ENCODE assay signal across 10 cellular contexts in the genomic region with DNA sequence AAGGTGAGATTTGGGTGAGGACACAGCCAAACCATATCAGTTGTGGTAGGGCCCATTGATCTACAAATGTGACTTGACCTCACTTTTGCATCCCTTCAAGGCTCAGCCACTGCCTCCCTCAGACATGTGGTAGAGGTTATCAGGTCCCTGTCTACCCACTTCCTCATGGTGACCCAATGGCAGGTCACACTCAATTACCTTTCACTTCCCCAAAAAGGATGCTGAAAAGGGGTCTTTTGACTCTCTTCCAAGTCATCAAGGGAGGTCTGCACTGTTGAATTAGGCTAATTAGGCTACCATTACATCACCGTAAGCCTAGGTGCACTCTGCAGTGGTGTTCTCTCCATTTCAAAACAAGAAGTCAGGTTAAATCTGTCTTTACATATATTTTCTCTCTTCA.
DNase-seq lines count a peak whose midpoint lies in the region; ATAC-seq and TF ChIP-seq lines count a peak whose summit lies in the region.
"Had no signal": no experiment of that assay in that cellular context is flagged by ENCODE, and none has a peak within 500 bp of the region (broad histone marks: within the 10 kb centered on the region; RNA-seq: fewer than 3 reads in every experiment).

No MANE protein-coding gene starts in this region.

- peak; percentile 51 for ATAC-seq in HG02759 (IDR thresholded peaks at IDR 0.05; ENCODE audit: unreplicated experiment)
- peak; percentile 91 for ATAC-seq in stimulated activated memory B cell treated with anti-CD40 and anti-IgM and Interleukin-4, amounts not matched to agents 10 μg/mL and 1 μg/mL and 100 μg/mL, for 72 hours
- ATAC-seq: Panc1 had no signal

- no peaks in the 10 kb centered on the region for H3K36me3 Mint-ChIP-seq in stimulated activated memory B cell treated with anti-CD40 and anti-IgM and Interleukin-4, amounts not matched to agents 10 μg/mL and 1 μg/mL and 100 μg/mL, for 72 hours

- no peaks in the 10 kb centered on the region for H3K9me3 Mint-ChIP-seq in stimulated activated memory B cell treated with anti-CD40 and anti-IgM and Interleukin-4, amounts not matched to agents 10 μg/mL and 1 μg/mL and 100 μg/mL, for 72 hours

- peak overlapping the region; percentile 10 for H3K4me3 Mint-ChIP-seq in stimulated activated memory B cell treated with anti-CD40 and anti-IgM and Interleukin-4, amounts not matched to agents 10 μg/mL and 1 μg/mL and 100 μg/mL, for 72 hours

- peaks cover 30% of the 10 kb centered on the region for H3K4me1 Mint-ChIP-seq in stimulated activated memory B cell treated with anti-CD40 and anti-IgM and Interleukin-4, amounts not matched to agents 10 μg/mL and 1 μg/mL and 100 μg/mL, for 72 hours

- H3K27ac ChIP-seq in coronary artery: no peak overlapping the region

- peak overlapping the region; percentile 70 for H3K27ac Mint-ChIP-seq in stimulated activated memory B cell treated with anti-CD40 and anti-IgM and Interleukin-4, amounts not matched to agents 10 μg/mL and 1 μg/mL and 100 μg/mL, for 72 hours

- H3K27me3 Mint-ChIP-seq in stimulated activated memory B cell treated with anti-CD40 and anti-IgM and Interleukin-4, amounts not matched to agents 10 μg/mL and 1 μg/mL and 100 μg/mL, for 72 hours: no peaks in the 10 kb centered on the region

- TF ChIP-seq CTCF in NB4 (IDR thresholded peaks at IDR 0.05; ENCODE audit: low read depth, low read length): no peak
- TF ChIP-seq CTCF in coronary artery (IDR thresholded peaks at IDR 0.05): no peak

- H3K4me3 ChIP-seq in NB4 (ENCODE audit: low read depth, low read length): no peak overlapping the region
- no peak overlapping the region for H3K4me3 ChIP-seq in coronary artery

- DNase-seq in SKM-1 treated with dmso at 0.1 percent for 144 hours (lab: John Stamatoyannopoulos, UW; ENCODE audit: unreplicated experiment) (peak; percentile 31), SKM-1 (lab: John Stamatoyannopoulos, UW; ENCODE audit: unreplicated experiment) (no peak), NB4 (ENCODE audit: low read depth) (peak; percentile 84), activated gamma-delta T cell (lab: John Stamatoyannopoulos, UW) (no peak), dedifferentiated amniotic fluid mesenchymal stem cell (ENCODE audit: extremely low spot score) (no peak), coronary artery (ENCODE audit: low spot score) (no peak)
- DNase-seq: cerebellar nuclear complex had no signal

- no peak for TF ChIP-seq POLR2A in NB4 (IDR thresholded peaks at IDR 0.05; ENCODE audit: extremely low read depth, insufficient read length)

Comparison
In these comparisons a context has a peak if more than half of its experiments do, and no peak if none do; other contexts are left out.
1. DNase-seq: peak in SKM-1 treated with dmso at 0.1 percent for 144 hours (single experiment) and NB4 (single experiment); none in SKM-1 (single experiment), activated gamma-delta T cell (single experiment), dedifferentiated amniotic fluid mesenchymal stem cell (single experiment) and coronary artery (single experiment).